10 cellular contexts compared by ENCODE assay signal in genomic region chr2:17912266-17912691, GRCh38. TPM values are rescaled to one million over a fixed set of nuclear protein-coding genes. Genes with fewer than 3 reads are reported as not detected.
DNase-seq lines count a peak whose midpoint lies in the region; ATAC-seq lines count a peak whose summit lies in the region.
"Had no signal": no experiment of that assay in that cellular context is flagged by ENCODE, and none has a peak within 500 bp of the region (broad histone marks: within the 10 kb centered on the region; RNA-seq: fewer than 3 reads in every experiment).

No MANE protein-coding gene starts in this region.

- DNase-seq in left colon = no peak
- DNase-seq in central memory CD4-positive, alpha-beta T cell = no peak
- DNase-seq in activated CD8-positive, alpha-beta memory T cell treated with anti-CD3 and anti-CD28 coated beads, Interleukin-2, amount 50 U/mL, for 4 hours = no peak
- no peak for DNase-seq in stimulated activated CD4-positive, alpha-beta T cell treated with anti-CD3 and anti-CD28 coated beads, Interleukin-15, amount 100 ng/mL, for 24 hours
- DNase-seq in iPS-NIHi11 (ENCODE audit: low spot score) = no peak
- DNase-seq: NCI-H1092, occipital lobe had no signal

- ATAC-seq in GM18861 (IDR thresholded peaks at IDR 0.05; ENCODE audit: unreplicated experiment) (peak; percentile 99), GM21576 (IDR thresholded peaks at IDR 0.05; ENCODE audit: unreplicated experiment) (peak; percentile 100), HG03378 (IDR thresholded peaks at IDR 0.05; ENCODE audit: unreplicated experiment) (peak; percentile 98), left colon (peak; percentile 34)

- intact Hi-C loops in left colon (cut with DNase I, micrococcal nuclease) = no loop called here

RNA-seq across cellular contexts. Expression of gene KCNS3, which starts 33.8 kb away (rescaled TPM):
- total RNA-seq in left colon = 10 to 100 TPM; 19.0 to 21.2 TPM

Comparison
In these comparisons a context has a peak if more than half of its experiments do, and no peak if none do; other contexts are left out.
1. ATAC-seq: peak in every context shown above with its lines; median percentile 100 in GM21576; 99 in GM18861; 98 in HG03378; 34 in left colon.